17 cellular contexts compared by ENCODE assay signal in the genomic region with DNA sequence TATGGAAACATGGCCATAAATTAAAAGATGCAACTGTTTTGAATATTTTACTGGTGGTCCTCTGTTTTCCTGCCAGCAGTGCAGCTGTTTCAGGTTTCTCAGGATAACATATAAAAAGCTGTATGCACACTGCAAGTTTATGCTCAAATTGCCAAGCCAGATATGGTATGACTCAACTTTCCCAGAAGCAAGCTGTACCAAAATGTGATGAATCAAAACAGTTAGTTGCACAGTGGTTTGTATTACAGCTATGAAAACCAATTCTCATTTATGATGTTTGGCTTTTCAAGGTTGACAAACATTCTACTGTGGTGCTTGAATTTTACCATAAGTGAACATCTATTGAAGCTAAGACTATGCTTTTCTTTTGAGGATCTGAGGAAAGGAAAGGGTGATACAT. TPM values are rescaled to one million over a fixed set of nuclear protein-coding genes. Genes with fewer than 3 reads are reported as not detected.
DNase-seq lines count a peak whose midpoint lies in the region; ATAC-seq and TF ChIP-seq lines count a peak whose summit lies in the region.
"Had no signal": no experiment of that assay in that cellular context is flagged by ENCODE, and none has a peak within 500 bp of the region (broad histone marks: within the 10 kb centered on the region; RNA-seq: fewer than 3 reads in every experiment).

No MANE protein-coding gene starts in this region.

- peaks cover 4% of the 10 kb centered on the region for H3K9me3 Mint-ChIP-seq in activated CD4-positive, alpha-beta T cell treated with anti-CD3 and anti-CD28 coated beads, Interleukin-2, amount 10 ng/mL, durations not matched to agents 24 days and 14 days

- no peaks in the 10 kb centered on the region for H3K4me1 ChIP-seq in esophagus squamous epithelium

- H3K9me3 ChIP-seq in esophagus squamous epithelium: no peaks in the 10 kb centered on the region

- DNase-seq in activated CD4-positive, alpha-beta T cell treated with anti-CD3 and anti-CD28 coated beads, Interleukin-2, amount 10 ng/mL, durations not matched to agents 24 days and 14 days: no peak
- DNase-seq in activated CD4-positive, alpha-beta T cell treated with anti-CD3 and anti-CD28 coated beads for 48 hours: no peak
- DNase-seq in RPMI7951 (ENCODE audit: low read depth) (peak; percentile 43), epithelial cell of esophagus (ENCODE audit: low read depth) (peak; percentile 40), skeletal muscle cell (ENCODE audit: low read depth) (peak; percentile 78), NCI-H2196 (lab: John Stamatoyannopoulos, UW; ENCODE audit: unreplicated experiment) (no peak), esophagus squamous epithelium (lab: John Stamatoyannopoulos, UW) (no peak)
- DNase-seq: activated CD4-positive, alpha-beta T cell treated with anti-CD3 and anti-CD28 coated beads, Interleukin-2, amount 50 U/mL, for 1 hour; DMS79 treated with DMSO at 0.1 percent for 48 hours; NCI-H1105 treated with DMSO at 0.1 percent for 48 hours; NCI-H82; nucleus accumbens; stimulated activated CD4-positive, alpha-beta T cell treated with anti-CD3 and anti-CD28 coated beads, Interleukin-4, amount 100 ng/mL, for 1 hour had no signal

- peaks cover 16% of the 10 kb centered on the region for H3K36me3 Mint-ChIP-seq in activated CD4-positive, alpha-beta T cell treated with anti-CD3 and anti-CD28 coated beads, Interleukin-2, amount 10 ng/mL, durations not matched to agents 24 days and 14 days (ENCODE audit: low read depth)

- H3K4me3 Mint-ChIP-seq in activated CD4-positive, alpha-beta T cell treated with anti-CD3 and anti-CD28 coated beads, Interleukin-2, amount 10 ng/mL, durations not matched to agents 24 days and 14 days: no peak overlapping the region

- no peak for TF ChIP-seq POLR2A in esophagus squamous epithelium (IDR thresholded peaks at IDR 0.05)

- no peak for TF ChIP-seq CTCF in epithelial cell of esophagus (IDR thresholded peaks at IDR 0.05; ENCODE audit: insufficient read depth, low read depth, low read length, missing control alignments)
- no peak for TF ChIP-seq CTCF in esophagus squamous epithelium (IDR thresholded peaks at IDR 0.05)

- H3K27me3 ChIP-seq in esophagus squamous epithelium: no peaks in the 10 kb centered on the region
- H3K27me3 ChIP-seq: adrenal gland had no signal

- no peak for ATAC-seq in GM19035 (IDR thresholded peaks at IDR 0.05; ENCODE audit: unreplicated experiment)

- peaks cover 6% of the 10 kb centered on the region for H3K4me1 Mint-ChIP-seq in activated CD4-positive, alpha-beta T cell treated with anti-CD3 and anti-CD28 coated beads, Interleukin-2, amount 10 ng/mL, durations not matched to agents 24 days and 14 days

- H3K27ac ChIP-seq in esophagus squamous epithelium: no peak overlapping the region
- H3K27ac ChIP-seq: adrenal gland, epithelial cell of prostate, HL-60 had no signal

- intact Hi-C loops in activated CD4-positive, alpha-beta T cell treated with anti-CD3 and anti-CD28 coated beads, Interleukin-2, amount 10 ng/mL, durations not matched to agents 24 days and 14 days (cut with micrococcal nuclease): loop anchor here (1.0 to 5.0 kb wide), 4 partner anchors 15 to 212 kb away; a partner anchor contains a TSS
- intact Hi-C loops in esophagus squamous epithelium (cut with DNase I): no loop called here

- H3K27ac Mint-ChIP-seq in activated CD4-positive, alpha-beta T cell treated with anti-CD3 and anti-CD28 coated beads, Interleukin-2, amount 10 ng/mL, durations not matched to agents 24 days and 14 days: peak overlapping the region; percentile 52

- no peaks in the 10 kb centered on the region for H3K36me3 ChIP-seq in esophagus squamous epithelium
- H3K36me3 ChIP-seq: adrenal gland had no signal

- H3K4me3 ChIP-seq in epithelial cell of esophagus (ENCODE audit: low read length) (no peak overlapping the region), skeletal muscle cell (ENCODE audit: low read depth, low read length) (no peak overlapping the region), esophagus squamous epithelium (no peak overlapping the region)
- H3K4me3 ChIP-seq: adrenal gland had no signal

- no peaks in the 10 kb centered on the region for H3K27me3 Mint-ChIP-seq in activated CD4-positive, alpha-beta T cell treated with anti-CD3 and anti-CD28 coated beads, Interleukin-2, amount 10 ng/mL, durations not matched to agents 24 days and 14 days

RNA-seq across cellular contexts. Expression of a gene that starts 15.5 kb away (rescaled TPM):
- total RNA-seq in activated CD4-positive, alpha-beta T cell treated with anti-CD3 and anti-CD28 coated beads, Interleukin-2, amount 10 ng/mL, durations not matched to agents 24 days and 14 days: 16.1 and 18.0 TPM in 2 replicates
- 9.9 and 12.9 TPM in 2 replicates for total RNA-seq in RPMI7951 (2014; rRNA removed; shearing (Covaris generic))
- total RNA-seq in esophagus squamous epithelium: 10 to 100 TPM in 1 of 4 donors, 1 to 10 TPM in 3; 5.7 to 13.0 (median 7.8) TPM

RNA-seq across cellular contexts. Expression of a gene that starts 15.6 kb away (rescaled TPM):
- 4.7 and 5.9 TPM in 2 replicates for total RNA-seq in activated CD4-positive, alpha-beta T cell treated with anti-CD3 and anti-CD28 coated beads, Interleukin-2, amount 10 ng/mL, durations not matched to agents 24 days and 14 days
- total RNA-seq in RPMI7951 (2014; rRNA removed; shearing (Covaris generic)): 26.9 and 28.3 TPM in 2 replicates
- total RNA-seq in esophagus squamous epithelium: 10 to 100 TPM in 1 of 4 donors, 1 to 10 TPM in 3; 2.5 to 14.1 (median 8.1) TPM

Comparison
In these comparisons a context has a peak if more than half of its experiments do, and no peak if none do; other contexts are left out.
1. DNase-seq: peak in RPMI7951 (single experiment), epithelial cell of esophagus (single experiment) and skeletal muscle cell (single experiment); none in activated CD4-positive, alpha-beta T cell treated with anti-CD3 and anti-CD28 coated beads, Interleukin-2, amount 10 ng/mL, durations not matched to agents 24 days and 14 days (single experiment), activated CD4-positive, alpha-beta T cell treated with anti-CD3 and anti-CD28 coated beads for 48 hours (single experiment), NCI-H2196 (single experiment) and esophagus squamous epithelium (single experiment).